Comparison of ENCODE assay signal across 8 cellular contexts in genomic region chr1:212913638-212914037, GRCh38. TPM values are rescaled to one million over a fixed set of nuclear protein-coding genes. Genes with fewer than 3 reads are reported as not detected.
A peak's percentile ranks its signal among the peaks of the same experiment; 100 is the strongest.
DNase-seq lines count a peak whose midpoint lies in the region; ATAC-seq and TF ChIP-seq lines count a peak whose summit lies in the region.
"Not testable (repeated sequence)": the region's sequence is repeated elsewhere in the genome, so short reads cannot be mapped to it uniquely, and the experiment has no call there.
"Had no signal": no experiment of that assay in that cellular context is flagged by ENCODE, and none has a peak within 500 bp of the region (broad histone marks: within the 10 kb centered on the region; RNA-seq: fewer than 3 reads in every experiment).

No MANE protein-coding gene starts in this region.

- H3K9ac ChIP-seq in ES-I3 (ENCODE audit: low read depth, low read length) (peak overlapping the region; percentile 50), H9 (ENCODE audit: extremely low read depth, insufficient read length, low read length) (peak overlapping the region; percentile 89), HUES64 (ENCODE audit: low read depth, low read length) (peak overlapping the region; percentile 79), iPS-15b (ENCODE audit: low read depth, low read length) (peak overlapping the region; percentile 87), iPS-20b (ENCODE audit: low read depth, low read length) (peak overlapping the region; percentile 91)
- not testable (repeated sequence) for H3K9ac ChIP-seq in endodermal cell (ENCODE audit: extremely low read depth, low read length, poor library complexity, severe bottlenecking)

- not testable (repeated sequence) for H3T11ph ChIP-seq in H9 (ENCODE audit: low read length)

- not testable (repeated sequence) for H4K20me1 ChIP-seq in H9 (ENCODE audit: control insufficient read depth, insufficient read depth, insufficient read length)

- H3K4me3 Mint-ChIP-seq in H9 = peak overlapping the region; percentile 86 to 97
- peak overlapping the region; percentile 91 for H3K4me3 Mint-ChIP-seq in WTC11
- H3K4me3 Mint-ChIP-seq in endodermal cell = peak overlapping the region; percentile 73

- H3K23ac ChIP-seq in H9 (ENCODE audit: insufficient read length, low read depth, low read length) = not testable (repeated sequence)

- H3K4me3 ChIP-seq in HUES64 (ENCODE audit: low read length) (peak overlapping the region; percentile 49), iPS-15b (ENCODE audit: low read depth, low read length) (peak overlapping the region; percentile 43), iPS-20b (ENCODE audit: low read length) (peak overlapping the region; percentile 73)
- not testable (repeated sequence) for H3K4me3 ChIP-seq in endodermal cell (ENCODE audit: low read length)

- not testable (repeated sequence) for H4K8ac ChIP-seq in H9 (replicated peaks; ENCODE audit: insufficient read length, low read depth, low read length)

- H2AFZ ChIP-seq in H9 (ENCODE audit: low read length) = not testable (repeated sequence)

- not testable (repeated sequence) for H2BK5ac ChIP-seq in H9 (ENCODE audit: insufficient read length, low read length)

- not testable (repeated sequence) for H3K9me3 Mint-ChIP-seq in H9, WTC11, endodermal cell

- not testable (repeated sequence) for DNase-seq in H9; WTC11 (ENCODE audit: low spot score); endodermal cell

- H3K9me3 ChIP-seq in ES-I3 (ENCODE audit: control insufficient read depth, insufficient read depth, low read length); H9 (ENCODE audit: control insufficient read depth, low read depth, low read length); HUES64 (ENCODE audit: insufficient read depth, low read depth, low read length); endodermal cell (ENCODE audit: control insufficient read depth, low read length); iPS-15b (ENCODE audit: control insufficient read depth, insufficient read depth, low read length); iPS-20b (ENCODE audit: insufficient read depth, low read depth, low read length): not testable (repeated sequence)

- not testable (repeated sequence) for H3K4ac ChIP-seq in H9 (ENCODE audit: low read depth, low read length)

- H2BK15ac ChIP-seq in H9 (ENCODE audit: low read depth, low read length) = not testable (repeated sequence)

- not testable (repeated sequence) for H2BK20ac ChIP-seq in H9 (ENCODE audit: low read depth, low read length, poor library complexity, severe bottlenecking)

- ATAC-seq in WTC11 = not testable (repeated sequence)

- H2BK120ac ChIP-seq in H9 (ENCODE audit: low read depth, low read length, poor library complexity, severe bottlenecking) = not testable (repeated sequence)

- H3K27me3 ChIP-seq in H9 (ENCODE audit: insufficient read depth, low read length); HUES64 (ENCODE audit: insufficient read depth, low read length); endodermal cell (ENCODE audit: control insufficient read depth, insufficient read depth, low read length, poor library complexity, severe bottlenecking); iPS-15b (ENCODE audit: control insufficient read depth, insufficient read depth, low read length); iPS-20b (ENCODE audit: insufficient read depth, low read length): not testable (repeated sequence)

- WGBS in H9 (ENCODE audit: extremely low coverage, insufficient read length, low lambda C conversion rate) = 100% methylated on average over 1 of the region's 3 CpGs
- 0% methylated on average over 2 of the region's 3 CpGs for WGBS in HUES64
- 0% methylated on average over 1 of the region's 3 CpGs; no CpG with 5 or more reads in 1 of the 2 experiments for WGBS in endodermal cell (ENCODE audit: insufficient coverage in 1 of 2, insufficient read length in 1 of 2), 2 experiments

- H3K27ac ChIP-seq in H9 (ENCODE audit: insufficient read length, low read depth, low read length) (peak overlapping the region; percentile 36), HUES64 (ENCODE audit: low read depth, low read length) (peak overlapping the region; percentile 88; the same call in 1 of the 2 replicates)
- not testable (repeated sequence) for H3K27ac ChIP-seq in endodermal cell (ENCODE audit: low read depth, low read length); iPS-20b (ENCODE audit: low read length)

- H3K4me2 ChIP-seq in H9 (ENCODE audit: insufficient read depth, insufficient read length, low read length) = peak overlapping the region; percentile 22

- not testable (repeated sequence) for H2AK5ac ChIP-seq in H9 (ENCODE audit: insufficient read length, low read length)

- TF ChIP-seq CTCF in H9 (conservative IDR thresholded peaks at IDR 0.05); WTC11 (IDR thresholded peaks at IDR 0.05); endodermal cell (conservative IDR thresholded peaks at IDR 0.05): not testable (repeated sequence)

- H3K27ac Mint-ChIP-seq in H9 (peak overlapping the region; percentile 95 to 98 (median 98); a peak in 6 of 7 replicates), WTC11 (peak overlapping the region; percentile 99), endodermal cell (peak overlapping the region; percentile 89)

- H3K18ac ChIP-seq in H9 (ENCODE audit: insufficient read length, low read depth, low read length) = not testable (repeated sequence)

- H3K79me1 ChIP-seq in H9 (ENCODE audit: insufficient read depth, low read depth, low read length, poor library complexity, severe bottlenecking) = not testable (repeated sequence)

- CTCF ChIA-PET in WTC11 (lab: Charles Lee) = not testable (repeated sequence)

- H4K91ac ChIP-seq in H9 (ENCODE audit: insufficient read length, low read depth, low read length) = not testable (repeated sequence)

- H2BK12ac ChIP-seq in H9 (ENCODE audit: insufficient read length, low read depth, low read length) = not testable (repeated sequence)

- not testable (repeated sequence) for H4K5ac ChIP-seq in H9 (ENCODE audit: insufficient read length, low read depth, low read length)

- H3K4me1 ChIP-seq in ES-I3 (ENCODE audit: insufficient read depth, low read length) = peaks cover 23% of the 10 kb centered on the region
- not testable (repeated sequence) for H3K4me1 ChIP-seq in H9 (ENCODE audit: insufficient read depth, low read length); endodermal cell (ENCODE audit: control insufficient read depth, insufficient read depth, low read length)
- peaks cover 36% of the 10 kb centered on the region for H3K4me1 ChIP-seq in HUES64 (ENCODE audit: insufficient read depth, low read length)
- peaks cover 25% of the 10 kb centered on the region for H3K4me1 ChIP-seq in iPS-15b (ENCODE audit: control insufficient read depth, insufficient read depth, low read length)
- peaks cover 30% of the 10 kb centered on the region for H3K4me1 ChIP-seq in iPS-20b (ENCODE audit: insufficient read depth, low read length)

- H3K14ac ChIP-seq in H9 (ENCODE audit: insufficient read depth, low read length) = not testable (repeated sequence)

- H3K79me2 ChIP-seq in H9 (ENCODE audit: insufficient read depth, low read length) = not testable (repeated sequence)

- not testable (repeated sequence) for H3K23me2 ChIP-seq in H9 (ENCODE audit: insufficient read length, low read depth, low read length, poor library complexity, severe bottlenecking)

- H3K36me3 Mint-ChIP-seq in H9 (ENCODE audit: insufficient read depth in 1 of 3, low read depth in 3 of 3) (peaks cover 12 to 41% (median 39%) of the 10 kb centered on the region in 3 experiments), WTC11 (peaks cover 12% of the 10 kb centered on the region)
- H3K36me3 Mint-ChIP-seq in endodermal cell (ENCODE audit: low read depth) = not testable (repeated sequence)

- not testable (repeated sequence) for H3K56ac ChIP-seq in H9 (ENCODE audit: insufficient read length, low read depth, low read length)

- POLR2A ChIA-PET in WTC11 (lab: Charles Lee) = not testable (repeated sequence)

- not testable (repeated sequence) for H3K27me3 Mint-ChIP-seq in H9 (ENCODE audit: low read depth); WTC11 (ENCODE audit: low read depth); endodermal cell (ENCODE audit: insufficient read depth)

- not testable (repeated sequence) for H3K36me3 ChIP-seq in ES-I3 (ENCODE audit: insufficient read depth, low read length); HUES64 (ENCODE audit: insufficient read depth, low read length); endodermal cell (ENCODE audit: control insufficient read depth, insufficient read depth, low read length); iPS-15b (ENCODE audit: control insufficient read depth, insufficient read depth, low read length)
- peaks cover 33% of the 10 kb centered on the region for H3K36me3 ChIP-seq in iPS-20b (ENCODE audit: insufficient read depth, low read depth, low read length)

- H3K4me1 Mint-ChIP-seq in H9 (peaks cover 49 to 83% of the 10 kb centered on the region in 2 experiments), WTC11 (peaks cover 52% of the 10 kb centered on the region), endodermal cell (peaks cover 60% of the 10 kb centered on the region)

TF ChIP-seq in WTC11, 78 proteins besides CTCF, POLR2A, EP300 and RAD21 (continues in another document):
- peak; percentile 38; the same call in 1 of the 2 replicates for TF ChIP-seq ZNF416 (CRISPR knock-in tag; IDR thresholded peaks at IDR 0.05)

RNA-seq across cellular contexts. Expression of gene VASH2, which starts 36.7 kb away (rescaled TPM):
- total RNA-seq in H9 (2021) (76.1 and 79.5 TPM in 2 replicates), WTC11 (2021) (251 to 303 TPM (median 254 TPM) in 3 replicates), endodermal cell (10 to 100 TPM; 13.7 to 30.2 TPM)
- 79.9 TPM for polyA plus RNA-seq in HUES64 (2013, experiment 1 of 2)
- polyA plus RNA-seq in HUES64 (2013, experiment 2 of 2) = 70.5 TPM
- polyA plus RNA-seq in endodermal cell (2013, experiment 1 of 2) = 22.4 TPM
- 18.2 TPM for polyA plus RNA-seq in endodermal cell (2013, experiment 2 of 2)
- total RNA-seq: CD4-positive, alpha-beta memory T cell had no signal

RNA-seq across cellular contexts. Expression of gene FLVCR1, which starts 55.6 kb away (rescaled TPM):
- total RNA-seq in H9 (2021) = 53.6 and 55.2 TPM in 2 replicates
- polyA plus RNA-seq in HUES64 (2013, experiment 1 of 2) = 35.1 TPM
- polyA plus RNA-seq in HUES64 (2013, experiment 2 of 2) = 30.2 TPM
- 67.9 to 78.6 TPM (median 69.4 TPM) in 3 replicates for total RNA-seq in WTC11 (2021)
- 10 to 100 TPM; 47.3 to 49.2 TPM for total RNA-seq in endodermal cell
- polyA plus RNA-seq in endodermal cell (2013, experiment 1 of 2) = 28.6 TPM
- 27.8 TPM for polyA plus RNA-seq in endodermal cell (2013, experiment 2 of 2)
